ENCODE assay signal across 1 cellular context in the genomic region with DNA sequence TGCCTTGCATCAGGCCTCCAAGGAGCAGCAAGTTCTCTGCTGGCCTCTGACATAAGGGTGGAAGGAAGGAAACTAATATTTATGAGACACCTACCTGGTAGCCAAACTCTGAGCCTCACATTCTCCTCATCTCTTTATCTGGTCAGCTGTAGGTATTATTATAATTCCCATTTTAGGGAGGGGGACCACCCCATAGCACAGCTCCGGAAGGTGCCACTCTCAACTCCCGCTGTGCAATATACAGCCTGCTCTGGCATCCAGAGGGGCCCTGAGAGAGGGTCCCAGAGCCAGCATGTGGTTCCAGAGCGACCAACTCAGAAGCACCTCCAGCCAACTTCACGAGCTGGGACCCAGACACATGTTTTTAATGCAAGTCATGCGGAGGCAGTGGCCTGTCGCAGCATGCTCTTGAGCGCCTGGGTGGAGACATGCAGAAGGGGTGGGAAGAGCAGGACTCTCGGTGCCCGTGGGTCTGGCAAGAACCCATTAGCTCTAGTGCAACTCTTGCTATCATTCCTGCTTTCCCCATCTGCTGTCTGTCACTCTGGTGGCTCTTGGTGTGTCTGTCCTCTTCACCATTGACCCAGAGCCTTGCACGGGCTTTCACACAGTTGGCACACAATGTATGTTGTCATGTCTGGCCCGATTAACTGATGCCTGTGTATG.
A peak's percentile ranks its signal among the peaks of the same experiment; 100 is the strongest.
TF ChIP-seq lines count a peak whose summit lies in the region.

No MANE protein-coding gene starts in this region.

TF ChIP-seq in K562, 482 proteins besides CTCF, POLR2A, EP300 and RAD21 (continued from another document and continues in another):
- TF ChIP-seq, protein P1, sequence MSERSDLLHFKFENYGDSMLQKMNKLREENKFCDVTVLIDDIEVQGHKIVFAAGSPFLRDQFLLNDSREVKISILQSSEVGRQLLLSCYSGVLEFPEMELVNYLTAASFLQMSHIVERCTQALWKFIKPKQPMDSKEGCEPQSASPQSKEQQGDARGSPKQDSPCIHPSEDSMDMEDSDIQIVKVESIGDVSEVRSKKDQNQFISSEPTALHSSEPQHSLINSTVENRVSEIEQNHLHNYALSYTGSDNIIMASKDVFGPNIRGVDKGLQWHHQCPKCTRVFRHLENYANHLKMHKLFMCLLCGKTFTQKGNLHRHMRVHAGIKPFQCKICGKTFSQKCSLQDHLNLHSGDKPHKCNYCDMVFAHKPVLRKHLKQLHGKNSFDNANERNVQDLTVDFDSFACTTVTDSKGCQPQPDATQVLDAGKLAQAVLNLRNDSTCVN (CRISPR knock-in tag; IDR thresholded peaks at IDR 0.05): no peak
- no peak for TF ChIP-seq RFX7 (CRISPR knock-in tag; IDR thresholded peaks at IDR 0.05)
- 0 out of 2 replicates have a peak, but pooled peaks have one; percentile 43 for TF ChIP-seq MECOM (CRISPR knock-in tag; IDR thresholded peaks at IDR 0.05)
- TF ChIP-seq NR2C2 (CRISPR knock-in tag; IDR thresholded peaks at IDR 0.05): no peak
- TF ChIP-seq NR2C2 (tag; IDR thresholded peaks at IDR 0.05): peak; percentile 22; the same call in 1 of the 2 replicates
- TF ChIP-seq, protein P2, sequence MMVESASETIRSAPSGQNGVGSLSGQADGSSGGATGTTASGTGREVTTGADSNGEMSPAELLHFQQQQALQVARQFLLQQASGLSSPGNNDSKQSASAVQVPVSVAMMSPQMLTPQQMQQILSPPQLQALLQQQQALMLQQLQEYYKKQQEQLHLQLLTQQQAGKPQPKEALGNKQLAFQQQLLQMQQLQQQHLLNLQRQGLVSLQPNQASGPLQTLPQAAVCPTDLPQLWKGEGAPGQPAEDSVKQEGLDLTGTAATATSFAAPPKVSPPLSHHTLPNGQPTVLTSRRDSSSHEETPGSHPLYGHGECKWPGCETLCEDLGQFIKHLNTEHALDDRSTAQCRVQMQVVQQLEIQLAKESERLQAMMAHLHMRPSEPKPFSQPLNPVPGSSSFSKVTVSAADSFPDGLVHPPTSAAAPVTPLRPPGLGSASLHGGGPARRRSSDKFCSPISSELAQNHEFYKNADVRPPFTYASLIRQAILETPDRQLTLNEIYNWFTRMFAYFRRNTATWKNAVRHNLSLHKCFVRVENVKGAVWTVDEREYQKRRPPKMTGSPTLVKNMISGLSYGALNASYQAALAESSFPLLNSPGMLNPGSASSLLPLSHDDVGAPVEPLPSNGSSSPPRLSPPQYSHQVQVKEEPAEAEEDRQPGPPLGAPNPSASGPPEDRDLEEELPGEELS (CRISPR knock-in tag; IDR thresholded peaks at IDR 0.05; ENCODE audit: borderline replicate concordance): no peak
- TF ChIP-seq ZBTB11 (CRISPR knock-in tag; IDR thresholded peaks at IDR 0.05): no peak
- no peak for TF ChIP-seq NR2C1 (IDR thresholded peaks at IDR 0.05)
- peak; percentile 19; the same call in 1 of the 2 replicates for TF ChIP-seq NR2C1 (tag; IDR thresholded peaks at IDR 0.05)
- 0 out of 2 replicates have a peak, but pooled peaks have one; percentile 13 for TF ChIP-seq TOE1 (IDR thresholded peaks at IDR 0.05; ENCODE audit: borderline replicate concordance)
- no peak for TF ChIP-seq TOE1 (CRISPR knock-in tag; IDR thresholded peaks at IDR 0.05; ENCODE audit: borderline replicate concordance, low read depth)
- no peak for TF ChIP-seq ZNF354B (CRISPR knock-in tag; IDR thresholded peaks at IDR 0.05)
- TF ChIP-seq SRSF3 (IDR thresholded peaks at IDR 0.05; ENCODE audit: insufficient read depth, low read length): no peak
- TF ChIP-seq ZNF707 (CRISPR knock-in tag; conservative IDR thresholded peaks at IDR 0.05): no peak
- no peak for TF ChIP-seq ZNF551 (CRISPR knock-in tag; IDR thresholded peaks at IDR 0.05)
- no peak for TF ChIP-seq ZBTB17 (CRISPR knock-in tag; IDR thresholded peaks at IDR 0.05)
- no peak for TF ChIP-seq ZNF507 (tag; conservative IDR thresholded peaks at IDR 0.05)
- no peak for TF ChIP-seq MCM2 (IDR thresholded peaks at IDR 0.05; ENCODE audit: low read depth)
- TF ChIP-seq USF2 (CRISPR knock-in tag; IDR thresholded peaks at IDR 0.05): no peak
- peak; percentile 94 for TF ChIP-seq MAFG (tag; conservative IDR thresholded peaks at IDR 0.05)
- TF ChIP-seq ILF3 (IDR thresholded peaks at IDR 0.05; ENCODE audit: borderline replicate concordance): no peak
- no peak for TF ChIP-seq CCNT2 (IDR thresholded peaks at IDR 0.05; ENCODE audit: borderline replicate concordance, extremely low read depth, insufficient read length, low read depth, low read length)
- TF ChIP-seq, protein P3, sequence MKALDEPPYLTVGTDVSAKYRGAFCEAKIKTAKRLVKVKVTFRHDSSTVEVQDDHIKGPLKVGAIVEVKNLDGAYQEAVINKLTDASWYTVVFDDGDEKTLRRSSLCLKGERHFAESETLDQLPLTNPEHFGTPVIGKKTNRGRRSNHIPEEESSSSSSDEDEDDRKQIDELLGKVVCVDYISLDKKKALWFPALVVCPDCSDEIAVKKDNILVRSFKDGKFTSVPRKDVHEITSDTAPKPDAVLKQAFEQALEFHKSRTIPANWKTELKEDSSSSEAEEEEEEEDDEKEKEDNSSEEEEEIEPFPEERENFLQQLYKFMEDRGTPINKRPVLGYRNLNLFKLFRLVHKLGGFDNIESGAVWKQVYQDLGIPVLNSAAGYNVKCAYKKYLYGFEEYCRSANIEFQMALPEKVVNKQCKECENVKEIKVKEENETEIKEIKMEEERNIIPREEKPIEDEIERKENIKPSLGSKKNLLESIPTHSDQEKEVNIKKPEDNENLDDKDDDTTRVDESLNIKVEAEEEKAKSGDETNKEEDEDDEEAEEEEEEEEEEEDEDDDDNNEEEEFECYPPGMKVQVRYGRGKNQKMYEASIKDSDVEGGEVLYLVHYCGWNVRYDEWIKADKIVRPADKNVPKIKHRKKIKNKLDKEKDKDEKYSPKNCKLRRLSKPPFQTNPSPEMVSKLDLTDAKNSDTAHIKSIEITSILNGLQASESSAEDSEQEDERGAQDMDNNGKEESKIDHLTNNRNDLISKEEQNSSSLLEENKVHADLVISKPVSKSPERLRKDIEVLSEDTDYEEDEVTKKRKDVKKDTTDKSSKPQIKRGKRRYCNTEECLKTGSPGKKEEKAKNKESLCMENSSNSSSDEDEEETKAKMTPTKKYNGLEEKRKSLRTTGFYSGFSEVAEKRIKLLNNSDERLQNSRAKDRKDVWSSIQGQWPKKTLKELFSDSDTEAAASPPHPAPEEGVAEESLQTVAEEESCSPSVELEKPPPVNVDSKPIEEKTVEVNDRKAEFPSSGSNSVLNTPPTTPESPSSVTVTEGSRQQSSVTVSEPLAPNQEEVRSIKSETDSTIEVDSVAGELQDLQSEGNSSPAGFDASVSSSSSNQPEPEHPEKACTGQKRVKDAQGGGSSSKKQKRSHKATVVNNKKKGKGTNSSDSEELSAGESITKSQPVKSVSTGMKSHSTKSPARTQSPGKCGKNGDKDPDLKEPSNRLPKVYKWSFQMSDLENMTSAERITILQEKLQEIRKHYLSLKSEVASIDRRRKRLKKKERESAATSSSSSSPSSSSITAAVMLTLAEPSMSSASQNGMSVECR (CRISPR knock-in tag; IDR thresholded peaks at IDR 0.05): no peak
- TF ChIP-seq ATF6 (CRISPR knock-in tag; IDR thresholded peaks at IDR 0.05): no peak
- TF ChIP-seq ATF1 (CRISPR knock-in tag; IDR thresholded peaks at IDR 0.05): no peak
- TF ChIP-seq ATF1 (tag; IDR thresholded peaks at IDR 0.05): peak; percentile 25; the same call in 1 of the 2 replicates
- TF ChIP-seq, protein P4, sequence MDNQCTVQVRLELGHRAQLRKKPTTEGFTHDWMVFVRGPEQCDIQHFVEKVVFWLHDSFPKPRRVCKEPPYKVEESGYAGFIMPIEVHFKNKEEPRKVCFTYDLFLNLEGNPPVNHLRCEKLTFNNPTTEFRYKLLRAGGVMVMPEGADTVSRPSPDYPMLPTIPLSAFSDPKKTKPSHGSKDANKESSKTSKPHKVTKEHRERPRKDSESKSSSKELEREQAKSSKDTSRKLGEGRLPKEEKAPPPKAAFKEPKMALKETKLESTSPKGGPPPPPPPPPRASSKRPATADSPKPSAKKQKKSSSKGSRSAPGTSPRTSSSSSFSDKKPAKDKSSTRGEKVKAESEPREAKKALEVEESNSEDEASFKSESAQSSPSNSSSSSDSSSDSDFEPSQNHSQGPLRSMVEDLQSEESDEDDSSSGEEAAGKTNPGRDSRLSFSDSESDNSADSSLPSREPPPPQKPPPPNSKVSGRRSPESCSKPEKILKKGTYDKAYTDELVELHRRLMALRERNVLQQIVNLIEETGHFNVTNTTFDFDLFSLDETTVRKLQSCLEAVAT (IDR thresholded peaks at IDR 0.05): no peak
- TF ChIP-seq CHD4 (IDR thresholded peaks at IDR 0.05; ENCODE audit: insufficient read depth, insufficient replicate concordance, low read depth, low read length, poor library complexity, severe bottlenecking): no peak
- TF ChIP-seq, protein P5, sequence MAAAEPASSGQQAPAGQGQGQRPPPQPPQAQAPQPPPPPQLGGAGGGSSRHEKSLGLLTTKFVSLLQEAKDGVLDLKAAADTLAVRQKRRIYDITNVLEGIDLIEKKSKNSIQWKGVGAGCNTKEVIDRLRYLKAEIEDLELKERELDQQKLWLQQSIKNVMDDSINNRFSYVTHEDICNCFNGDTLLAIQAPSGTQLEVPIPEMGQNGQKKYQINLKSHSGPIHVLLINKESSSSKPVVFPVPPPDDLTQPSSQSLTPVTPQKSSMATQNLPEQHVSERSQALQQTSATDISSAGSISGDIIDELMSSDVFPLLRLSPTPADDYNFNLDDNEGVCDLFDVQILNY (CRISPR knock-in tag; IDR thresholded peaks at IDR 0.05): no peak
- TF ChIP-seq ZNF395 (CRISPR knock-in tag; IDR thresholded peaks at IDR 0.05): no peak
- TF ChIP-seq TFAP4 (CRISPR knock-in tag; IDR thresholded peaks at IDR 0.05; ENCODE audit: borderline replicate concordance): peak; percentile 80
- no peak for TF ChIP-seq CXXC5 (CRISPR knock-in tag; IDR thresholded peaks at IDR 0.05)
- TF ChIP-seq NFYB (IDR thresholded peaks at IDR 0.05; ENCODE audit: extremely low read depth, insufficient read length): no peak
- no peak for TF ChIP-seq PTRF (tag; IDR thresholded peaks at IDR 0.05)
- no peak for TF ChIP-seq SNRNP70 (optimal IDR thresholded peaks at IDR 0.05; ENCODE audit: low read depth, low read length)
- no peak; a peak in 1 of 4 replicates for TF ChIP-seq FOXA3 (CRISPR knock-in tag; conservative IDR thresholded peaks at IDR 0.05 in 1 of 2, IDR thresholded peaks at IDR 0.05 in 1 of 2)
- TF ChIP-seq ZC3H8 (IDR thresholded peaks at IDR 0.05): no peak
- no peak for TF ChIP-seq KAT2B (IDR thresholded peaks at IDR 0.05; ENCODE audit: low read depth, low read length)
- peak; percentile 89 for TF ChIP-seq C11orf30 (IDR thresholded peaks at IDR 0.05; ENCODE audit: low read depth)
- peak; percentile 57; the same call in 1 of the 2 replicates for TF ChIP-seq MAFF (IDR thresholded peaks at IDR 0.05; ENCODE audit: low read length)
- TF ChIP-seq MYNN (IDR thresholded peaks at IDR 0.05): no peak
- TF ChIP-seq MYNN (CRISPR knock-in tag; IDR thresholded peaks at IDR 0.05): no peak
